In genomic region chr20:63290677-63291472, GRCh38 we compare ENCODE assay signal across 8 cellular contexts. TPM values are rescaled to one million over a fixed set of nuclear protein-coding genes. Genes with fewer than 3 reads are reported as not detected.
DNase-seq lines count a peak whose midpoint lies in the region; ATAC-seq and TF ChIP-seq lines count a peak whose summit lies in the region.

No MANE protein-coding gene starts in this region.

- H3K4me1 Mint-ChIP-seq in HFFc6 (ENCODE audit: low read depth) (no peaks in the 10 kb centered on the region), T-helper 17 cell (peaks cover 10% of the 10 kb centered on the region)

- POLR2A ChIA-PET in BJ (lab: Charles Lee), result no interaction called here

- peak; percentile 73 for ATAC-seq in T-helper 17 cell
- ATAC-seq in HG03039 (IDR thresholded peaks at IDR 0.05; ENCODE audit: unreplicated experiment), result no peak

- no peaks in the 10 kb centered on the region for H3K9me3 ChIP-seq in T-helper 17 cell (ENCODE audit: control insufficient read depth, low read length, poor library complexity, severe bottlenecking)

- H3K9me3 Mint-ChIP-seq in HFFc6, result no peaks in the 10 kb centered on the region

- TF ChIP-seq CTCF in BJ (IDR thresholded peaks at IDR 0.05; ENCODE audit: insufficient read depth, low read depth, low read length), result peak; percentile 84
- TF ChIP-seq CTCF in HFFc6 (IDR thresholded peaks at IDR 0.05), result peak; percentile 89

- peaks cover 9% of the 10 kb centered on the region for H3K27me3 ChIP-seq in BJ (ENCODE audit: control insufficient read depth, insufficient read depth, low read length)

- CTCF ChIA-PET in BJ (lab: Yijun Ruan, JAX), result interaction anchor here (0.8 to 4.5 kb wide), 8 partner anchors 8 to 67 kb away, joined by 3 to 36 read pairs (median 7); partner anchors contain the start of gene ARFGAP1

- no peak overlapping the region for H3K4me3 ChIP-seq in BJ (ENCODE audit: low read depth, low read length)

- H3K36me3 Mint-ChIP-seq in HFFc6 (ENCODE audit: low read depth) (no peaks in the 10 kb centered on the region), T-helper 17 cell (ENCODE audit: low read depth) (peaks cover 3% of the 10 kb centered on the region)

- peaks cover 19% of the 10 kb centered on the region for H3K36me3 ChIP-seq in BJ (ENCODE audit: control insufficient read depth, insufficient read depth, low read length)

- H3K27ac Mint-ChIP-seq in HFFc6, result no peak overlapping the region
- H3K27ac Mint-ChIP-seq in T-helper 17 cell, result peak overlapping the region; percentile 19

- H3K4me3 Mint-ChIP-seq in HFFc6 (no peak overlapping the region), T-helper 17 cell (no peak overlapping the region)

- peaks cover 22% of the 10 kb centered on the region for H3K27me3 Mint-ChIP-seq in HFFc6 (ENCODE audit: insufficient read depth)
- no peaks in the 10 kb centered on the region for H3K27me3 Mint-ChIP-seq in T-helper 17 cell

- DNase-seq in BJ (ENCODE audit: low read depth) (no peak), HFFc6 (peak; percentile 16), T-helper 17 cell (peak; percentile 42 to 73 (median 46)), amniotic epithelial cell (ENCODE audit: low read depth) (peak; percentile 13), iris pigment epithelial cell (ENCODE audit: low read depth) (peak; percentile 24), NCI-H187 treated with DMSO at 0.1 percent for 48 hours (lab: John Stamatoyannopoulos, UW) (no peak)
- peak; percentile 45 to 66 (median 51) for DNase-seq in stimulated activated CD4-positive, alpha-beta T cell treated with anti-CD3 and anti-CD28 coated beads, TNF-alpha, amount 100 ng/mL, for 48 hours (ENCODE audit: low read depth in 3 of 3)

RNA-seq across cellular contexts. Expression of gene COL20A1, which starts 2.1 kb away (rescaled TPM):
- polyA plus RNA-seq in BJ (2011; rRNA removed), result not detected in 2 replicates
- not detected in 2 replicates for polyA minus RNA-seq in BJ (2011; rRNA and poly(A)+ RNA removed)
- under 1 TPM in 1 of 6 experiments, not detected in 5; 0.02 TPM for total RNA-seq in HFFc6 (2021; fragmentation: NEBNext Ultra II Directional; extraction: Animal tissue kit (Norgen Biotek cat#: 25700))
- under 1 TPM in 1 of 2 donors, not detected in 1; 0.10 TPM for total RNA-seq in T-helper 17 cell

RNA-seq across cellular contexts. Expression of gene ARFGAP1, which starts 18.3 kb away (rescaled TPM):
- polyA plus RNA-seq in BJ (2011; rRNA removed), result 49.8 and 76.5 TPM in 2 replicates
- polyA minus RNA-seq in BJ (2011; rRNA and poly(A)+ RNA removed), result 73.8 and 91.3 TPM in 2 replicates
- 100 to 1,000 TPM; 106 to 123 (median 112) TPM for total RNA-seq in HFFc6 (2021; fragmentation: NEBNext Ultra II Directional; extraction: Animal tissue kit (Norgen Biotek cat#: 25700))
- 100 to 1,000 TPM; 108 to 128 TPM for total RNA-seq in T-helper 17 cell

RNA-seq across cellular contexts. Expression of gene NKAIN4, which starts 36.6 kb away (rescaled TPM):
- not detected in 2 replicates for polyA plus RNA-seq in BJ (2011; rRNA removed)
- polyA minus RNA-seq in BJ (2011; rRNA and poly(A)+ RNA removed), result not detected in 2 replicates
- total RNA-seq in HFFc6 (2021; fragmentation: NEBNext Ultra II Directional; extraction: Animal tissue kit (Norgen Biotek cat#: 25700)), result not detected
- total RNA-seq in T-helper 17 cell, result not detected

RNA-seq across cellular contexts. Expression of gene BIRC7, which starts 55.2 kb away (rescaled TPM):
- polyA plus RNA-seq in BJ (2011; rRNA removed), result not detected in 2 replicates
- not detected in 2 replicates for polyA minus RNA-seq in BJ (2011; rRNA and poly(A)+ RNA removed)
- not detected for total RNA-seq in HFFc6 (2021; fragmentation: NEBNext Ultra II Directional; extraction: Animal tissue kit (Norgen Biotek cat#: 25700))
- not detected for total RNA-seq in T-helper 17 cell

Comparison
In these comparisons a context has a peak if more than half of its experiments do, and no peak if none do; other contexts are left out.
1. DNase-seq: peak in HFFc6 (single experiment), T-helper 17 cell (3 of 3), amniotic epithelial cell (single experiment), iris pigment epithelial cell (single experiment) and stimulated activated CD4-positive, alpha-beta T cell treated with anti-CD3 and anti-CD28 coated beads, TNF-alpha, amount 100 ng/mL, for 48 hours (3 of 3); none in BJ (single experiment) and NCI-H187 treated with DMSO at 0.1 percent for 48 hours (single experiment).